In the genomic region with DNA sequence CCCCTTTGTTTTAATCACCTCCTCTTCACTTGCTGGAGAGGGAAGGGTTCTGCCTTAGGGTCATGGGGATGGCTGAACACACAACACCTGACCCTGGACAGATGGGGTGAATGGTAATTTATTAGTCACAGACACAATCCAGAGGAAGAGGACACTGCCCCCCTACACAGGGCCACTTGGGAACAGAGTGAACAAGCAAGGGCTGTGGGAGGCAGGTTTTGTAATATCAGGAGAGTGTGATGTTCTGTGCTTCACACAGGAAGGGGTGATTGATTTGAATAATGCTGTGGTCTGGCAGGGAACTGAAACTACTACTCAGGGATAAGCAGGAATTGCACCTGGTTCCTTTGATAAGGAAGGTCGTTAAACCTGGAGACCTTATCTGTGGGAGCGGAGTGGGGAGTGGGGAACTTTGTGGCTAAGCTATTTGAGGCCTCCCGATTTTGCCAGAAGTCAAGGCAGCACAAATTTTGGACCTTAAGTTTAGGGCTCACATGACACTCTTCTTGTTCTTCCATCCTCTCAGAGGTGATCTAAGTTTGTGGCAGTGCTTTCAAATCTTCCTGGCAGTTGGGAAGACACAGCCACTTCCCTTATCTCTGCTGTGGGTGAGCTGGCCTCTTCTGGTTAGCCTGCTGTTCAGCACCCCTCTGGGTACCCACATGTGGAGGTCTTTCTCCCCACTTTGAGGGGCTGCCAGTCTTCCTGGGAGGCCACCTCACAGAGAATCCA, we compare ENCODE assay signal across 1 cellular context.
TF ChIP-seq lines count a peak whose summit lies in the region.

No MANE protein-coding gene starts in this region.

TF ChIP-seq in GM23338, 12 proteins besides CTCF, POLR2A, EP300 and RAD21 (continued from another document):
- TF ChIP-seq, protein P1, sequence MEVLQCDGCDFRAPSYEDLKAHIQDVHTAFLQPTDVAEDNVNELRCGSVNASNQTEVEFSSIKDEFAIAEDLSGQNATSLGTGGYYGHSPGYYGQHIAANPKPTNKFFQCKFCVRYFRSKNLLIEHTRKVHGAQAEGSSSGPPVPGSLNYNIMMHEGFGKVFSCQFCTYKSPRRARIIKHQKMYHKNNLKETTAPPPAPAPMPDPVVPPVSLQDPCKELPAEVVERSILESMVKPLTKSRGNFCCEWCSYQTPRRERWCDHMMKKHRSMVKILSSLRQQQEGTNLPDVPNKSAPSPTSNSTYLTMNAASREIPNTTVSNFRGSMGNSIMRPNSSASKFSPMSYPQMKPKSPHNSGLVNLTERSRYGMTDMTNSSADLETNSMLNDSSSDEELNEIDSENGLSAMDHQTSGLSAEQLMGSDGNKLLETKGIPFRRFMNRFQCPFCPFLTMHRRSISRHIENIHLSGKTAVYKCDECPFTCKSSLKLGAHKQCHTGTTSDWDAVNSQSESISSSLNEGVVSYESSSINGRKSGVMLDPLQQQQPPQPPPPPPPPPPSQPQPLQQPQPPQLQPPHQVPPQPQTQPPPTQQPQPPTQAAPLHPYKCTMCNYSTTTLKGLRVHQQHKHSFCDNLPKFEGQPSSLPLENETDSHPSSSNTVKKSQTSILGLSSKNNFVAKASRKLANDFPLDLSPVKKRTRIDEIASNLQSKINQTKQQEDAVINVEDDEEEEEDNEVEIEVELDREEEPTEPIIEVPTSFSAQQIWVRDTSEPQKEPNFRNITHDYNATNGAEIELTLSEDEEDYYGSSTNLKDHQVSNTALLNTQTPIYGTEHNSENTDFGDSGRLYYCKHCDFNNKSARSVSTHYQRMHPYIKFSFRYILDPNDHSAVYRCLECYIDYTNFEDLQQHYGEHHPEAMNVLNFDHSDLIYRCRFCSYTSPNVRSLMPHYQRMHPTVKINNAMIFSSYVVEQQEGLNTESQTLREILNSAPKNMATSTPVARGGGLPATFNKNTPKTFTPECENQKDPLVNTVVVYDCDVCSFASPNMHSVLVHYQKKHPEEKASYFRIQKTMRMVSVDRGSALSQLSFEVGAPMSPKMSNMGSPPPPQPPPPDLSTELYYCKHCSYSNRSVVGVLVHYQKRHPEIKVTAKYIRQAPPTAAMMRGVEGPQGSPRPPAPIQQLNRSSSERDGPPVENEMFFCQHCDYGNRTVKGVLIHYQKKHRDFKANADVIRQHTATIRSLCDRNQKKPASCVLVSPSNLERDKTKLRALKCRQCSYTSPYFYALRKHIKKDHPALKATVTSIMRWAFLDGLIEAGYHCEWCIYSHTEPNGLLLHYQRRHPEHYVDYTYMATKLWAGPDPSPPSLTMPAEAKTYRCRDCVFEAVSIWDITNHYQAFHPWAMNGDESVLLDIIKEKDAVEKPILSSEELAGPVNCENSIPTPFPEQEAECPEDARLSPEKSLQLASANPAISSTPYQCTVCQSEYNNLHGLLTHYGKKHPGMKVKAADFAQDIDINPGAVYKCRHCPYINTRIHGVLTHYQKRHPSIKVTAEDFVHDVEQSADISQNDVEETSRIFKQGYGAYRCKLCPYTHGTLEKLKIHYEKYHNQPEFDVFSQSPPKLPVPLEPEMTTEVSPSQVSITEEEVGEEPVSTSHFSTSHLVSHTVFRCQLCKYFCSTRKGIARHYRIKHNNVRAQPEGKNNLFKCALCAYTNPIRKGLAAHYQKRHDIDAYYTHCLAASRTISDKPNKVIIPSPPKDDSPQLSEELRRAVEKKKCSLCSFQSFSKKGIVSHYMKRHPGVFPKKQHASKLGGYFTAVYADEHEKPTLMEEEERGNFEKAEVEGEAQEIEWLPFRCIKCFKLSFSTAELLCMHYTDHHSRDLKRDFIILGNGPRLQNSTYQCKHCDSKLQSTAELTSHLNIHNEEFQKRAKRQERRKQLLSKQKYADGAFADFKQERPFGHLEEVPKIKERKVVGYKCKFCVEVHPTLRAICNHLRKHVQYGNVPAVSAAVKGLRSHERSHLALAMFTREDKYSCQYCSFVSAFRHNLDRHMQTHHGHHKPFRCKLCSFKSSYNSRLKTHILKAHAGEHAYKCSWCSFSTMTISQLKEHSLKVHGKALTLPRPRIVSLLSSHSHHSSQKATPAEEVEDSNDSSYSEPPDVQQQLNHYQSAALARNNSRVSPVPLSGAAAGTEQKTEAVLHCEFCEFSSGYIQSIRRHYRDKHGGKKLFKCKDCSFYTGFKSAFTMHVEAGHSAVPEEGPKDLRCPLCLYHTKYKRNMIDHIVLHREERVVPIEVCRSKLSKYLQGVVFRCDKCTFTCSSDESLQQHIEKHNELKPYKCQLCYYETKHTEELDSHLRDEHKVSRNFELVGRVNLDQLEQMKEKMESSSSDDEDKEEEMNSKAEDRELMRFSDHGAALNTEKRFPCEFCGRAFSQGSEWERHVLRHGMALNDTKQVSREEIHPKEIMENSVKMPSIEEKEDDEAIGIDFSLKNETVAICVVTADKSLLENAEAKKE (CRISPR knock-in tag; IDR thresholded peaks at IDR 0.05), result no peak
- no peak for TF ChIP-seq STAT1 (IDR thresholded peaks at IDR 0.05; ENCODE audit: unreplicated experiment)
- TF ChIP-seq, protein P2, sequence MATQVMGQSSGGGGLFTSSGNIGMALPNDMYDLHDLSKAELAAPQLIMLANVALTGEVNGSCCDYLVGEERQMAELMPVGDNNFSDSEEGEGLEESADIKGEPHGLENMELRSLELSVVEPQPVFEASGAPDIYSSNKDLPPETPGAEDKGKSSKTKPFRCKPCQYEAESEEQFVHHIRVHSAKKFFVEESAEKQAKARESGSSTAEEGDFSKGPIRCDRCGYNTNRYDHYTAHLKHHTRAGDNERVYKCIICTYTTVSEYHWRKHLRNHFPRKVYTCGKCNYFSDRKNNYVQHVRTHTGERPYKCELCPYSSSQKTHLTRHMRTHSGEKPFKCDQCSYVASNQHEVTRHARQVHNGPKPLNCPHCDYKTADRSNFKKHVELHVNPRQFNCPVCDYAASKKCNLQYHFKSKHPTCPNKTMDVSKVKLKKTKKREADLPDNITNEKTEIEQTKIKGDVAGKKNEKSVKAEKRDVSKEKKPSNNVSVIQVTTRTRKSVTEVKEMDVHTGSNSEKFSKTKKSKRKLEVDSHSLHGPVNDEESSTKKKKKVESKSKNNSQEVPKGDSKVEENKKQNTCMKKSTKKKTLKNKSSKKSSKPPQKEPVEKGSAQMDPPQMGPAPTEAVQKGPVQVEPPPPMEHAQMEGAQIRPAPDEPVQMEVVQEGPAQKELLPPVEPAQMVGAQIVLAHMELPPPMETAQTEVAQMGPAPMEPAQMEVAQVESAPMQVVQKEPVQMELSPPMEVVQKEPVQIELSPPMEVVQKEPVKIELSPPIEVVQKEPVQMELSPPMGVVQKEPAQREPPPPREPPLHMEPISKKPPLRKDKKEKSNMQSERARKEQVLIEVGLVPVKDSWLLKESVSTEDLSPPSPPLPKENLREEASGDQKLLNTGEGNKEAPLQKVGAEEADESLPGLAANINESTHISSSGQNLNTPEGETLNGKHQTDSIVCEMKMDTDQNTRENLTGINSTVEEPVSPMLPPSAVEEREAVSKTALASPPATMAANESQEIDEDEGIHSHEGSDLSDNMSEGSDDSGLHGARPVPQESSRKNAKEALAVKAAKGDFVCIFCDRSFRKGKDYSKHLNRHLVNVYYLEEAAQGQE (IDR thresholded peaks at IDR 0.05; ENCODE audit: unreplicated experiment), result no peak
- no peak for TF ChIP-seq CREB1 (CRISPR knock-in tag; IDR thresholded peaks at IDR 0.05; ENCODE audit: low read depth)
